Comparison of ENCODE assay signal across 23 cellular contexts in the genomic region with DNA sequence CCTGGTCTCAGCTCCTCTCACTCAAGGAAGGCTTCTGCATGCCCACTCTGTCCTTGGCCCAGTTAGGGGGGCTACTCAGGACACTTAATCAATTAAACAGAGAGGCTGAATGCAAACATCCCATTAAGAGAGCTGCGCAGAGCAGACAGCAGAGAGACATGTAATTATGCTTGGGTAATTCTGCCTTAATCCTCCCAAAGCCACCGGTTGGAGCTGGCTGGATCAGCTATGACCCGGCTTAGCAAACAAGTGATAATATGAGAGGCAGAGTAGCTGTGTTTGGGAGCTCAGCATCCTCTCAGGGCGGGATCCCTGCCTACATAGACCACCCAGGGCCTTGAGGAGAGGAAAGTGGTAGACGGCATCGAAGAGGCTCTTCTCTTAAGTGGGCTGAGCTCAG.
"Had no signal": no experiment of that assay in that cellular context is flagged by ENCODE, and none has a peak within 500 bp of the region (broad histone marks: within the 10 kb centered on the region; RNA-seq: fewer than 3 reads in every experiment).

No MANE protein-coding gene starts in this region.

- H3K27ac ChIP-seq: epithelial cell of prostate, gastroesophageal sphincter, left ventricle myocardium inferior, ovary, prostate gland, right atrium auricular region, spleen, thoracic aorta, vagina had no signal

- H3K27me3 ChIP-seq: ovary, right atrium auricular region, vagina had no signal

- H3K4me1 Mint-ChIP-seq: activated CD4-positive, alpha-beta memory T cell treated with anti-CD3 and anti-CD28 coated beads, Interleukin-2, amount 10 ng/mL, durations not matched to agents 7 days and 5 days; activated CD4-positive, alpha-beta T cell treated with anti-CD3 and anti-CD28 coated beads, Interleukin-2, amount 10 ng/mL, durations not matched to agents 24 days and 14 days; activated naive CD4-positive, alpha-beta T cell treated with anti-CD3 and anti-CD28 coated beads, Interleukin-2, amount 10 ng/mL, durations not matched to agents 7 days and 5 days; naive thymus-derived CD4-positive, alpha-beta T cell had no signal

- H3K4me3 ChIP-seq: gastroesophageal sphincter, left ventricle myocardium inferior, ovary, prostate gland, right atrium auricular region, spleen, thoracic aorta, vagina had no signal

- H3K36me3 Mint-ChIP-seq: activated naive CD4-positive, alpha-beta T cell treated with anti-CD3 and anti-CD28 coated beads, Interleukin-2, amount 10 ng/mL, durations not matched to agents 7 days and 5 days; naive thymus-derived CD4-positive, alpha-beta T cell; type B pancreatic cell had no signal

- H3K9me3 ChIP-seq: gastroesophageal sphincter, left ventricle myocardium inferior, ovary, prostate gland, right atrium auricular region, spleen, thoracic aorta, vagina had no signal

- H3K4me1 ChIP-seq: gastroesophageal sphincter, left ventricle myocardium inferior, prostate gland, right atrium auricular region, spleen, vagina had no signal

- H3K36me3 ChIP-seq: gastroesophageal sphincter, left ventricle myocardium inferior, ovary, prostate gland, right atrium auricular region, spleen, thoracic aorta, vagina had no signal

- DNase-seq: activated CD4-positive, alpha-beta memory T cell treated with anti-CD3 and anti-CD28 coated beads, Interleukin-2, amount 10 ng/mL, durations not matched to agents 7 days and 5 days; activated CD4-positive, alpha-beta T cell treated with anti-CD3 and anti-CD28 coated beads, Interleukin-2, amount 10 ng/mL, durations not matched to agents 24 days and 14 days; activated CD4-positive, CD25-positive, alpha-beta regulatory T cell; activated effector memory CD4-positive, alpha-beta T cell treated with Interleukin-2 at 50 U/mL for 16 hours; activated naive CD4-positive, alpha-beta T cell treated with anti-CD3 and anti-CD28 coated beads, Interleukin-2, amount 10 ng/mL, durations not matched to agents 7 days and 5 days; activated T-cell treated with anti-CD3 and anti-CD28 coated beads, Interleukin-2, amount 50 U/mL, for 72 hours; cortex of kidney; head of caudate nucleus; hypothalamus; left ventricle myocardium inferior; naive thymus-derived CD4-positive, alpha-beta T cell; ovary; spleen; stimulated activated CD4-positive, alpha-beta T cell treated with anti-CD3 and anti-CD28 coated beads, Interleukin-4, amount 100 ng/mL, for 1 hour; stimulated activated naive CD4-positive, alpha-beta T cell treated with Interleukin-2 at 50 U/mL for 16 hours had no signal

- H3K9me3 Mint-ChIP-seq: activated CD4-positive, alpha-beta memory T cell treated with anti-CD3 and anti-CD28 coated beads, Interleukin-2, amount 10 ng/mL, durations not matched to agents 7 days and 5 days; activated CD4-positive, alpha-beta T cell treated with anti-CD3 and anti-CD28 coated beads, Interleukin-2, amount 10 ng/mL, durations not matched to agents 24 days and 14 days; activated naive CD4-positive, alpha-beta T cell treated with anti-CD3 and anti-CD28 coated beads, Interleukin-2, amount 10 ng/mL, durations not matched to agents 7 days and 5 days; activated T-cell treated with anti-CD3 and anti-CD28 coated beads, Interleukin-2, amount 50 U/mL, for 72 hours; naive thymus-derived CD4-positive, alpha-beta T cell; neural crest cell; type B pancreatic cell had no signal

- H3K27ac Mint-ChIP-seq: activated CD4-positive, alpha-beta memory T cell treated with anti-CD3 and anti-CD28 coated beads, Interleukin-2, amount 10 ng/mL, durations not matched to agents 7 days and 5 days; activated CD4-positive, alpha-beta T cell treated with anti-CD3 and anti-CD28 coated beads, Interleukin-2, amount 10 ng/mL, durations not matched to agents 24 days and 14 days; activated naive CD4-positive, alpha-beta T cell treated with anti-CD3 and anti-CD28 coated beads, Interleukin-2, amount 10 ng/mL, durations not matched to agents 7 days and 5 days; activated T-cell treated with anti-CD3 and anti-CD28 coated beads, Interleukin-2, amount 50 U/mL, for 72 hours; naive thymus-derived CD4-positive, alpha-beta T cell; type B pancreatic cell had no signal

- ATAC-seq: activated T-cell treated with anti-CD3 and anti-CD28 coated beads, Interleukin-2, amount 50 U/mL, for 72 hours; gastroesophageal sphincter; naive thymus-derived CD4-positive, alpha-beta T cell had no signal

- H3K4me3 Mint-ChIP-seq: activated CD4-positive, alpha-beta memory T cell treated with anti-CD3 and anti-CD28 coated beads, Interleukin-2, amount 10 ng/mL, durations not matched to agents 7 days and 5 days; activated CD4-positive, alpha-beta T cell treated with anti-CD3 and anti-CD28 coated beads, Interleukin-2, amount 10 ng/mL, durations not matched to agents 24 days and 14 days; activated naive CD4-positive, alpha-beta T cell treated with anti-CD3 and anti-CD28 coated beads, Interleukin-2, amount 10 ng/mL, durations not matched to agents 7 days and 5 days; activated T-cell treated with anti-CD3 and anti-CD28 coated beads, Interleukin-2, amount 50 U/mL, for 72 hours; naive thymus-derived CD4-positive, alpha-beta T cell; neural crest cell; type B pancreatic cell had no signal
